ENCODE assay signal across 8 cellular contexts in genomic region chr6:75266716-75267291, GRCh38. TPM values are rescaled to one million over a fixed set of nuclear protein-coding genes. Genes with fewer than 3 reads are reported as not detected.
DNase-seq lines count a peak whose midpoint lies in the region; ATAC-seq and TF ChIP-seq lines count a peak whose summit lies in the region.

No MANE protein-coding gene starts in this region.

- no peaks in the 10 kb centered on the region for H3K9me3 Mint-ChIP-seq in activated naive CD4-positive, alpha-beta T cell treated with anti-CD3 and anti-CD28 coated beads, Interleukin-2, amount 10 ng/mL, durations not matched to agents 7 days and 5 days

- peak; percentile 59 for ATAC-seq in HG02642 (IDR thresholded peaks at IDR 0.05; ENCODE audit: poor library complexity, unreplicated experiment)
- ATAC-seq in right cardiac atrium = peak; percentile 77 to 80

- H3K36me3 Mint-ChIP-seq in activated naive CD4-positive, alpha-beta T cell treated with anti-CD3 and anti-CD28 coated beads, Interleukin-2, amount 10 ng/mL, durations not matched to agents 7 days and 5 days = peaks cover 29% of the 10 kb centered on the region

- intact Hi-C loops in right cardiac atrium (cut with DNase I) = loop anchor here (2.0 to 10.0 kb wide), 3 partner anchors 258 to 260 kb away; no protein-coding TSS in a partner anchor
- intact Hi-C loops in testis (cut with DNase I; ENCODE audit: low total_unique reads) = loop anchor here (10.0 kb wide), 1 partner anchor 258 kb away; no protein-coding TSS in a partner anchor

- CTCF ChIA-PET in AG04450 (lab: Charles Lee) = interaction anchor here (0.6 to 4.5 kb wide), 52 partner anchors 9 to 477 kb away, joined by 3 to 74 read pairs (median 4); partner anchors contain the start of genes COX7A2 and TMEM30A
- CTCF ChIA-PET in activated naive CD4-positive, alpha-beta T cell treated with anti-CD3 and anti-CD28 coated beads, Interleukin-2, amount 10 ng/mL, durations not matched to agents 7 days and 5 days (lab: Charles Lee) = interaction anchor here (0.9 to 3.2 kb wide), 13 partner anchors 9 to 279 kb away, joined by 3 to 11 read pairs (median 5); partner anchors contain the start of genes COX7A2 and TMEM30A

- TF ChIP-seq CTCF in AG04450 (IDR thresholded peaks at IDR 0.05; ENCODE audit: low read depth, low read length) (peak; percentile 86), GM12874 (IDR thresholded peaks at IDR 0.05; ENCODE audit: insufficient read depth, low read depth, low read length) (peak; percentile 51; the same call in 1 of the 2 replicates), testis (IDR thresholded peaks at IDR 0.05) (peak; percentile 51 to 66 (median 57))

- H3K36me3 ChIP-seq in testis (ENCODE audit: low read depth, missing control alignments) = no peaks in the 10 kb centered on the region

- POLR2A ChIA-PET in AG04450 (lab: Yijun Ruan, JAX) = no interaction called here

- no peak overlapping the region for H3K4me3 Mint-ChIP-seq in activated naive CD4-positive, alpha-beta T cell treated with anti-CD3 and anti-CD28 coated beads, Interleukin-2, amount 10 ng/mL, durations not matched to agents 7 days and 5 days

- WGBS in right cardiac atrium = 47% methylated on average over 2 of the region's 2 CpGs
- 65 to 73% methylated on average over 2 of the region's 2 CpGs for WGBS in testis, 2 donors

- H3K27me3 ChIP-seq in AG04450 (ENCODE audit: control insufficient read depth, insufficient read depth, low read length) = no peaks in the 10 kb centered on the region
- H3K27me3 ChIP-seq in right cardiac atrium (ENCODE audit: control insufficient read depth, insufficient read depth) = no peaks in the 10 kb centered on the region
- no peaks in the 10 kb centered on the region for H3K27me3 ChIP-seq in testis

- no peaks in the 10 kb centered on the region for H3K9me3 ChIP-seq in AG04450 (ENCODE audit: control insufficient read depth, insufficient read depth, low read length)
- H3K9me3 ChIP-seq in right cardiac atrium (ENCODE audit: control insufficient read depth, low read length) = no peaks in the 10 kb centered on the region
- H3K9me3 ChIP-seq in testis = no peaks in the 10 kb centered on the region

- no peaks in the 10 kb centered on the region for H3K27me3 Mint-ChIP-seq in activated naive CD4-positive, alpha-beta T cell treated with anti-CD3 and anti-CD28 coated beads, Interleukin-2, amount 10 ng/mL, durations not matched to agents 7 days and 5 days

- TF ChIP-seq POLR2A in testis (IDR thresholded peaks at IDR 0.05) = no peak

- no peak overlapping the region for H3K27ac Mint-ChIP-seq in activated naive CD4-positive, alpha-beta T cell treated with anti-CD3 and anti-CD28 coated beads, Interleukin-2, amount 10 ng/mL, durations not matched to agents 7 days and 5 days

- DNase-seq in AG04450 (ENCODE audit: low read depth, low spot score) (no peak), NCI-H1694 (lab: John Stamatoyannopoulos, UW) (peak; percentile 7), amniotic stem cell (lab: John Stamatoyannopoulos, UW) (peak; percentile 50), right cardiac atrium (no peak), testis (no peak)
- no peak for DNase-seq in activated naive CD4-positive, alpha-beta T cell treated with anti-CD3 and anti-CD28 coated beads, Interleukin-2, amount 10 ng/mL, durations not matched to agents 7 days and 5 days

- H3K4me1 Mint-ChIP-seq in activated naive CD4-positive, alpha-beta T cell treated with anti-CD3 and anti-CD28 coated beads, Interleukin-2, amount 10 ng/mL, durations not matched to agents 7 days and 5 days = peaks cover 13% of the 10 kb centered on the region

- H3K27ac ChIP-seq in AG04450 (ENCODE audit: low read depth, low read length) = no peak overlapping the region
- H3K27ac ChIP-seq in right cardiac atrium (ENCODE audit: low read length) = no peak overlapping the region
- H3K27ac ChIP-seq in testis = no peak overlapping the region

- no peak overlapping the region for H3K4me3 ChIP-seq in AG04450 (ENCODE audit: low read depth, low read length)
- no peak overlapping the region for H3K4me3 ChIP-seq in right cardiac atrium (ENCODE audit: low read length)
- H3K4me3 ChIP-seq in testis = no peak overlapping the region

- H3K4me1 ChIP-seq in right cardiac atrium (ENCODE audit: control insufficient read depth, insufficient read depth, low read length) = peaks cover 2% of the 10 kb centered on the region
- peaks cover 15% of the 10 kb centered on the region for H3K4me1 ChIP-seq in testis

RNA-seq across cellular contexts. Expression of gene TMEM30A, which starts 17.8 kb away (rescaled TPM):
- 65.6 and 75.0 TPM in 2 replicates for polyA plus RNA-seq in AG04450 (2011; rRNA removed)
- polyA minus RNA-seq in AG04450 (2011; rRNA and poly(A)+ RNA removed) = 29.9 and 84.7 TPM in 2 replicates
- 10 to 100 TPM; 58.6 to 70.7 (median 65.5) TPM for total RNA-seq in right cardiac atrium
- polyA plus RNA-seq in right cardiac atrium = 34.6 TPM
- total RNA-seq in testis = 10 to 100 TPM; 53.8 to 57.4 TPM
- 52.7 TPM for polyA plus RNA-seq in testis (ENCODE audit: insufficient read depth, low read depth, low replicate concordance)

RNA-seq across cellular contexts. Expression of gene COX7A2, which starts 23.2 kb away (rescaled TPM):
- polyA plus RNA-seq in AG04450 (2011; rRNA removed) (235 and 263 TPM in 2 replicates), right cardiac atrium (2,071 TPM), testis (ENCODE audit: insufficient read depth, low read depth, low replicate concordance) (1,268 TPM)
- 22.2 and 38.8 TPM in 2 replicates for polyA minus RNA-seq in AG04450 (2011; rRNA and poly(A)+ RNA removed)
- total RNA-seq in right cardiac atrium (100 to 1,000 TPM; 763 to 921 (median 836) TPM), testis (100 to 1,000 TPM; 154 to 167 TPM)

Comparison
In these comparisons a context has a peak if more than half of its experiments do, and no peak if none do; other contexts are left out.
1. DNase-seq: peak in NCI-H1694 (single experiment) and amniotic stem cell (single experiment); none in AG04450 (single experiment), right cardiac atrium (0 of 3), testis (single experiment) and activated naive CD4-positive, alpha-beta T cell treated with anti-CD3 and anti-CD28 coated beads, Interleukin-2, amount 10 ng/mL, durations not matched to agents 7 days and 5 days (single experiment).
2. Peak in every context shown above with its lines, with median percentiles within 50 percentile points of each other: CTCF ChIP-seq.